ENCODE assay signal across 10 cellular contexts in the genomic region with DNA sequence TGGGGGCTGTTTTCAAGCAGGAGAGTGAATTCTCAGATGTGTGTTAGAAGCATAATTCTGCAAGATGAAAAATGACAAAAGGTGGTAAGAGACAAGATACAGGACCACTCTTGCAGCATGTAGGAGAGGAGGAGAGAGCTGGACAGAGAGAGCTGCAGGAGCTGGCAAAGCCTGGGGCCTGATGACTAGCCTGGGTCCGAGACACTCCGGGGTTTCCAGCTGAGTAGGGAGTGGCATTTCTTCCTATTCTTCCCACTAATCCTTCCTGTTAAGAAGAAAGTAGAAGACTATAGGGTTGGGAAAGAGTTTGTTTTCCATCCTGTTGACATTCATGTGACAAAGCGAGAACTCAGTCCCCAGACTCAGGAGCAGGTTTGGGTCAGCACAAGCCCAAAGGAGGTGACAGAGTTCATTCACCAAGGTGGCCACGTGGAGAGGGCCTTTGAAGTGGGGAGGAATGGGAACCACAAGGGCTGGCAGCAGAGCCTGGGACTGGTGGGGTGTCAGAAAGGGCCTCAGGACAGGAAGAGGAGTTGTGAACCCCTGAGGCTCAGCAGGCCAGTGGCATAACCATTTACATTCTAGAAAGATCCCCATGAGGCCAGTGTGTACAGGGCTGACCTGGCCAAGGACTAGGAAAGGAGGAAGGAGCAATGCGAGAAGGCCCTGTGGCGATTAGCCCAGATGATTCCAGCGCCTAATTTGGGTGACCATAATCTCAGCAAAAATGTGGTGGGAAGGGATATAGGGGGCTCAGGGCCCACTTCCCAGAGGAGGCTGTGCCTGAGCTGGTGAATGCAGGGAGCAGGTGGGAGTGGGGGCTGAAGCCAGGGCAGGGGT. TPM values are rescaled to one million over a fixed set of nuclear protein-coding genes. Genes with fewer than 3 reads are reported as not detected.
DNase-seq lines count a peak whose midpoint lies in the region; ATAC-seq, FAIRE-seq and TF ChIP-seq lines count a peak whose summit lies in the region.
"Had no signal": no experiment of that assay in that cellular context is flagged by ENCODE, and none has a peak within 500 bp of the region (broad histone marks: within the 10 kb centered on the region; RNA-seq: fewer than 3 reads in every experiment).

No MANE protein-coding gene starts in this region.

- intact Hi-C loops in ovary (cut with DNase I): loop anchor here in 3 of 4 donors (5.0 to 10.0 kb wide), 3 partner anchors 172 to 222 kb away; partner anchors contain the start of genes CFAP99 (in 2 of the 3), RNF4 (in 2 of the 3) and ZFYVE28 (in 2 of the 3)

- H2AFZ ChIP-seq in H1 (ENCODE audit: low read length): no peak overlapping the region

- H3K4me3 Mint-ChIP-seq in CD4-positive, CD25-positive, alpha-beta regulatory T cell: peak overlapping the region in 1 of 4 donors; percentile 25

- peaks cover 15% of the 10 kb centered on the region for H3K36me3 ChIP-seq in CD4-positive, CD25-positive, alpha-beta regulatory T cell (ENCODE audit: control insufficient read depth, insufficient read depth, low read length)
- H3K36me3 ChIP-seq in H1 (ENCODE audit: control insufficient read depth in 2 of 4, insufficient read depth in 4 of 4, low read length in 3 of 4) (peaks cover 0 to 3% (median under 1%) of the 10 kb centered on the region in 4 experiments; a peak in 2 of 8 replicates), ovary (no peaks in the 10 kb centered on the region)

- H3K9me3 Mint-ChIP-seq in CD4-positive, CD25-positive, alpha-beta regulatory T cell: peaks cover 0 to 3% (median 0%) of the 10 kb centered on the region in 7 donors

- no peak for TF ChIP-seq RAD21 in H1 (IDR thresholded peaks at IDR 0.05 in 1 of 2, conservative IDR thresholded peaks at IDR 0.05 in 1 of 2; ENCODE audit: low read depth in 2 of 2, low read length in 2 of 2)

- no peak overlapping the region for H2BK20ac ChIP-seq in H1 (ENCODE audit: low read length)

- no peak overlapping the region for H4K91ac ChIP-seq in H1 (replicated peaks; ENCODE audit: insufficient read length, low read length)

- H2BK120ac ChIP-seq in H1 (replicated peaks; ENCODE audit: low read depth, low read length): no peak overlapping the region

- 89% methylated on average over 7 of the region's 7 CpGs; no CpG with 5 or more reads in 1 of the 2 experiments for WGBS in H1 (ENCODE audit: extremely low coverage in 1 of 2, insufficient coverage in 1 of 2, insufficient read length in 1 of 2, insufficient replicate concordance in 2 of 2, low coverage in 1 of 2, low lambda C conversion rate in 2 of 2, missing lambda C conversion rate in 1 of 2), 2 experiments
- 47 to 53% (median 48%) methylated on average over 7 of the region's 7 CpGs for WGBS in ovary, 3 donors

- H3K4me1 Mint-ChIP-seq in CD4-positive, CD25-positive, alpha-beta regulatory T cell: peaks cover 17 to 39% (median 20%) of the 10 kb centered on the region in 4 donors

- FAIRE-seq in H1 (lab: Jason Lieb, UNC): no peak

- H3K9ac ChIP-seq in H1 (replicated peaks in 1 of 4; ENCODE audit: extremely low read depth in 1 of 4, low read depth in 3 of 4, low read length in 3 of 4): no peak overlapping the region
- H3K9ac ChIP-seq: SK-N-SH had no signal

- peaks cover 0 to 13% of the 10 kb centered on the region in 2 experiments; a peak in 3 of 4 replicates for H3K79me2 ChIP-seq in H1 (ENCODE audit: control insufficient read depth in 1 of 2, insufficient read depth in 2 of 2, low read length in 2 of 2)

- no peak overlapping the region for H3K18ac ChIP-seq in H1 (ENCODE audit: extremely low read depth, low read length)

- no peak overlapping the region for H2BK5ac ChIP-seq in H1 (ENCODE audit: low read depth, low read length)

- H3K4me3 ChIP-seq in CD4-positive, CD25-positive, alpha-beta regulatory T cell (ENCODE audit: low read depth, low read length): no peak overlapping the region
- no peak overlapping the region for H3K4me3 ChIP-seq in H1 (ENCODE audit: extremely low read depth in 1 of 4, insufficient read depth in 2 of 4, low read depth in 3 of 4, low read length in 4 of 4)
- no peak overlapping the region for H3K4me3 ChIP-seq in ovary

- H3K36me3 Mint-ChIP-seq in CD4-positive, CD25-positive, alpha-beta regulatory T cell: peaks cover 3% of the 10 kb centered on the region

- H3K4me2 ChIP-seq in H1 (ENCODE audit: insufficient read depth in 1 of 2, low read depth in 2 of 2, low read length in 2 of 2): no peak overlapping the region
- H3K4me2 ChIP-seq: SK-N-SH had no signal

- H3K27me3 Mint-ChIP-seq in CD4-positive, CD25-positive, alpha-beta regulatory T cell: peaks cover 4% of the 10 kb centered on the region

- 0 out of 2 replicates have a peak overlapping the region, but pooled peaks have one; percentile 46 for H2BK15ac ChIP-seq in H1 (ENCODE audit: low read length)

- CTCF ChIA-PET in HEK293T (lab: Yijun Ruan, JAX) (no interaction called here), H1 (lab: Charles Lee; ENCODE audit: partially characterized antibody) (interaction anchor here (0.5 to 2.5 kb wide), 2 partner anchors 9 to 25 kb away, joined by 3 to 7 read pairs; no protein-coding TSS in a partner anchor)

- DNase-seq in CD4-positive, CD25-positive, alpha-beta regulatory T cell: no peak
- DNase-seq in HEK293T (ENCODE audit: extremely low spot score): peak; percentile 9
- no peak for DNase-seq in H1 (ENCODE audit: low read depth in 1 of 2, low spot score in 2 of 2)
- DNase-seq in ovary: peak in 1 of 5 donors; percentile 23
- no peak for DNase-seq in LoVo (ENCODE audit: low spot score)
- no peak for DNase-seq in NCI-H2107 (lab: John Stamatoyannopoulos, UW)
- DNase-seq in HPDE6-E6E7 (ENCODE audit: extremely low spot score): no peak
- DNase-seq in midbrain (lab: John Stamatoyannopoulos, UW): no peak
- DNase-seq: SK-N-SH had no signal

- no peaks in the 10 kb centered on the region; the same call in 1 of the 2 replicates for H3K79me1 ChIP-seq in H1 (ENCODE audit: low read depth, low read length)

- H3K4me1 ChIP-seq in CD4-positive, CD25-positive, alpha-beta regulatory T cell (ENCODE audit: control insufficient read depth, insufficient read depth, low read length, poor library complexity, severe bottlenecking): peaks cover 17% of the 10 kb centered on the region
- H3K4me1 ChIP-seq in H1 (replicated peaks in 1 of 4; ENCODE audit: control insufficient read depth in 3 of 4, insufficient read depth in 4 of 4, low read length in 3 of 4) (no peaks in the 10 kb centered on the region), ovary (ENCODE audit: insufficient read depth) (peaks cover 15% of the 10 kb centered on the region)

- no peaks in the 10 kb centered on the region for H3K23me2 ChIP-seq in H1 (ENCODE audit: low read depth, low read length)

- peak overlapping the region; percentile 73 to 86 (median 77) for H3K27ac Mint-ChIP-seq in CD4-positive, CD25-positive, alpha-beta regulatory T cell

- no peak for TF ChIP-seq EP300 in H1 (IDR thresholded peaks at IDR 0.05; ENCODE audit: borderline replicate concordance in 1 of 2, low read depth in 2 of 2, low read length in 2 of 2)
- TF ChIP-seq EP300 in ovary (IDR thresholded peaks at IDR 0.05): no peak

- no peak overlapping the region for H2AK5ac ChIP-seq in H1 (ENCODE audit: low read depth, low read length)

- TF ChIP-seq CTCF in H1 (IDR thresholded peaks at IDR 0.05; ENCODE audit: control extremely low read depth in 1 of 3, insufficient read depth in 1 of 3, low read depth in 1 of 3, low read length in 3 of 3) (no peak), ovary (IDR thresholded peaks at IDR 0.05) (no peak)

- no peaks in the 10 kb centered on the region for H3K9me3 ChIP-seq in CD4-positive, CD25-positive, alpha-beta regulatory T cell (ENCODE audit: control insufficient read depth in 2 of 2, low read length in 2 of 2)
- H3K9me3 ChIP-seq in H1 (ENCODE audit: insufficient read depth in 2 of 2, low read depth in 1 of 2, low read length in 1 of 2) (no peaks in the 10 kb centered on the region; a peak in 1 of 4 replicates), ovary (no peaks in the 10 kb centered on the region)
- H3K9me3 ChIP-seq: SK-N-SH had no signal

- peaks cover 0 to 4% of the 10 kb centered on the region in 2 experiments for H4K20me1 ChIP-seq in H1 (replicated peaks in 1 of 2; ENCODE audit: control insufficient read depth in 1 of 2, insufficient read depth in 2 of 2, low read length in 2 of 2)

- no peak overlapping the region for H4K5ac ChIP-seq in H1 (ENCODE audit: insufficient read length, low read depth, low read length)

- no peak overlapping the region for H3K14ac ChIP-seq in H1 (ENCODE audit: insufficient read length)

- no peak overlapping the region for H4K8ac ChIP-seq in H1 (ENCODE audit: extremely low read depth, insufficient read depth, low read length)

- POLR2A ChIA-PET in HEK293T (lab: Yijun Ruan, JAX): interaction anchor here (0.9 to 1.9 kb wide), 2 partner anchors 17 kb away, joined by 3 to 11 read pairs; partner anchors contain the start of gene MXD4
- POLR2A ChIA-PET in H1 (lab: Charles Lee; ENCODE audit: partially characterized antibody): interaction anchor here (1.0 to 1.3 kb wide), 2 partner anchors 15 to 177 kb away, joined by 3 read pairs; no protein-coding TSS in a partner anchor

- H3K27me3 ChIP-seq in CD4-positive, CD25-positive, alpha-beta regulatory T cell (ENCODE audit: control insufficient read depth, insufficient read depth, low read length): no peaks in the 10 kb centered on the region
- H3K27me3 ChIP-seq in H1 (replicated peaks in 1 of 4; ENCODE audit: control insufficient read depth in 3 of 4, extremely low read depth in 1 of 4, insufficient read depth in 3 of 4, low read length in 3 of 4): no peaks in the 10 kb centered on the region
- no peaks in the 10 kb centered on the region for H3K27me3 ChIP-seq in ovary

- no peak overlapping the region for H3K4ac ChIP-seq in H1 (replicated peaks; ENCODE audit: insufficient read length, low read depth, low read length)

- no peak for TF ChIP-seq POLR2A in H1 (IDR thresholded peaks at IDR 0.05; ENCODE audit: control extremely low read depth in 1 of 2, low read depth in 2 of 2, low read length in 2 of 2)
- TF ChIP-seq POLR2A in ovary (IDR thresholded peaks at IDR 0.05): no peak

- peak overlapping the region; percentile 25 for H3K27ac ChIP-seq in CD4-positive, CD25-positive, alpha-beta regulatory T cell (ENCODE audit: insufficient read depth, low read length, poor library complexity, severe bottlenecking)
- H3K27ac ChIP-seq in H1 (ENCODE audit: low read depth, low read length): no peak overlapping the region
- peak overlapping the region; percentile 1 to 37 for H3K27ac ChIP-seq in ovary

- H2BK12ac ChIP-seq in H1 (ENCODE audit: low read depth, low read length): no peak overlapping the region

- ATAC-seq in CD4-positive, CD25-positive, alpha-beta regulatory T cell (ENCODE audit: low read depth in 2 of 2): no peak
- ATAC-seq: right cardiac atrium had no signal

- H3K56ac ChIP-seq in H1 (replicated peaks; ENCODE audit: insufficient read length, low read depth, low read length): no peak overlapping the region

- no peak overlapping the region for H3K23ac ChIP-seq in H1 (ENCODE audit: insufficient read length)

RNA-seq across cellular contexts. Expression of gene HAUS3, which starts 3.2 kb away (rescaled TPM):
- total RNA-seq in CD4-positive, CD25-positive, alpha-beta regulatory T cell: 140 TPM
- polyA plus RNA-seq in CD4-positive, CD25-positive, alpha-beta regulatory T cell: 10 to 100 TPM; 27.5 to 29.8 (median 28.4) TPM
- 14.6 and 14.8 TPM in 2 replicates for total RNA-seq in H1 (2021; fragmentation: NEBNext Ultra II Directional; extraction: Animal tissue kit (Norgen Biotek cat#: 25700))
- polyA plus RNA-seq in H1 (2011; rRNA removed) (3.2 and 5.1 TPM in 2 replicates), ovary (10 to 100 TPM in 1 of 2 donors, 1 to 10 TPM in 1; 8.2 to 12.5 TPM)
- 6.5 TPM for polyA plus RNA-seq in H1 (2011; cell fraction: cytosol; rRNA removed)
- 3.7 TPM for polyA plus RNA-seq in H1 (2011; cell fraction: nucleus; rRNA removed)
- 4.4 to 10.4 TPM (median 5.5 TPM) in 4 replicates for polyA plus RNA-seq in H1 (2012, experiment 1 of 2)
- polyA plus RNA-seq in H1 (2012, experiment 2 of 2): 1.2 TPM
- polyA plus RNA-seq in H1 (2013, experiment 1 of 2): 10.3 TPM
- polyA plus RNA-seq in H1 (2013, experiment 2 of 2): 10.4 TPM
- 1.6 and 2.3 TPM in 2 replicates for polyA minus RNA-seq in H1 (2011; rRNA and poly(A)+ RNA removed)
- polyA minus RNA-seq in H1 (2011; cell fraction: cytosol; rRNA and poly(A)+ RNA removed): 4.0 TPM
- 5.1 TPM for polyA minus RNA-seq in H1 (2011; cell fraction: nucleus; rRNA and poly(A)+ RNA removed)
- 10 to 100 TPM in 6 of 7 donors, 1 to 10 TPM in 1; 9.3 to 17.4 (median 12.5) TPM for total RNA-seq in ovary

RNA-seq across cellular contexts. Expression of gene POLN, which starts 3.2 kb away (rescaled TPM):
- 4.9 TPM for total RNA-seq in CD4-positive, CD25-positive, alpha-beta regulatory T cell
- 1 to 10 TPM in 1 of 4 donors, under 1 TPM in 3; 0.46 to 1.7 (median 0.92) TPM for polyA plus RNA-seq in CD4-positive, CD25-positive, alpha-beta regulatory T cell
- total RNA-seq in H1 (2021; fragmentation: NEBNext Ultra II Directional; extraction: Animal tissue kit (Norgen Biotek cat#: 25700)): 1.5 and 4.2 TPM in 2 replicates
- polyA plus RNA-seq in H1 (2011; rRNA removed) (0.82 and 0.98 TPM in 2 replicates), ovary (1 to 10 TPM; 1.4 to 1.6 TPM)
- 1.3 TPM for polyA plus RNA-seq in H1 (2011; cell fraction: cytosol; rRNA removed)
- polyA plus RNA-seq in H1 (2011; cell fraction: nucleus; rRNA removed): 1.5 TPM
- 0.94 to 1.2 TPM (median 1.1 TPM) in 4 replicates for polyA plus RNA-seq in H1 (2012, experiment 1 of 2)
- 0.05 TPM for polyA plus RNA-seq in H1 (2012, experiment 2 of 2)
- polyA plus RNA-seq in H1 (2013, experiment 1 of 2): 1.8 TPM
- 2.3 TPM for polyA plus RNA-seq in H1 (2013, experiment 2 of 2)
- 1.3 and 2.1 TPM in 2 replicates for polyA minus RNA-seq in H1 (2011; rRNA and poly(A)+ RNA removed)
- not detected for polyA minus RNA-seq in H1 (2011; cell fraction: cytosol; rRNA and poly(A)+ RNA removed)
- polyA minus RNA-seq in H1 (2011; cell fraction: nucleus; rRNA and poly(A)+ RNA removed): 4.2 TPM
- total RNA-seq in ovary: 10 to 100 TPM in 1 of 7 donors, 1 to 10 TPM in 5, under 1 TPM in 1; 0.95 to 11.4 (median 3.4) TPM

RNA-seq across cellular contexts. Expression of gene MXD4, which starts 16.7 kb away (rescaled TPM):
- 121 TPM for total RNA-seq in CD4-positive, CD25-positive, alpha-beta regulatory T cell
- 10 to 100 TPM; 34.3 to 60.4 (median 47.2) TPM for polyA plus RNA-seq in CD4-positive, CD25-positive, alpha-beta regulatory T cell
- total RNA-seq in H1 (2021; fragmentation: NEBNext Ultra II Directional; extraction: Animal tissue kit (Norgen Biotek cat#: 25700)): 20.8 and 24.6 TPM in 2 replicates
- polyA plus RNA-seq in H1 (2011; rRNA removed): 18.0 and 24.1 TPM in 2 replicates
- polyA plus RNA-seq in H1 (2011; cell fraction: cytosol; rRNA removed): 17.9 TPM
- polyA plus RNA-seq in H1 (2011; cell fraction: nucleus; rRNA removed): 40.1 TPM
- polyA plus RNA-seq in H1 (2012, experiment 1 of 2): 14.9 to 16.5 TPM (median 15.7 TPM) in 4 replicates
- 16.5 TPM for polyA plus RNA-seq in H1 (2012, experiment 2 of 2)
- polyA plus RNA-seq in H1 (2013, experiment 1 of 2): 13.4 TPM
- polyA plus RNA-seq in H1 (2013, experiment 2 of 2): 14.2 TPM
- 12.7 and 13.1 TPM in 2 replicates for polyA minus RNA-seq in H1 (2011; rRNA and poly(A)+ RNA removed)
- polyA minus RNA-seq in H1 (2011; cell fraction: cytosol; rRNA and poly(A)+ RNA removed): 13.5 TPM
- polyA minus RNA-seq in H1 (2011; cell fraction: nucleus; rRNA and poly(A)+ RNA removed): 15.7 TPM
- 10 to 100 TPM; 22.3 to 51.4 (median 35.3) TPM for total RNA-seq in ovary
- polyA plus RNA-seq in ovary: 10 to 100 TPM; 10.3 to 41.5 TPM
